In the genomic region with DNA sequence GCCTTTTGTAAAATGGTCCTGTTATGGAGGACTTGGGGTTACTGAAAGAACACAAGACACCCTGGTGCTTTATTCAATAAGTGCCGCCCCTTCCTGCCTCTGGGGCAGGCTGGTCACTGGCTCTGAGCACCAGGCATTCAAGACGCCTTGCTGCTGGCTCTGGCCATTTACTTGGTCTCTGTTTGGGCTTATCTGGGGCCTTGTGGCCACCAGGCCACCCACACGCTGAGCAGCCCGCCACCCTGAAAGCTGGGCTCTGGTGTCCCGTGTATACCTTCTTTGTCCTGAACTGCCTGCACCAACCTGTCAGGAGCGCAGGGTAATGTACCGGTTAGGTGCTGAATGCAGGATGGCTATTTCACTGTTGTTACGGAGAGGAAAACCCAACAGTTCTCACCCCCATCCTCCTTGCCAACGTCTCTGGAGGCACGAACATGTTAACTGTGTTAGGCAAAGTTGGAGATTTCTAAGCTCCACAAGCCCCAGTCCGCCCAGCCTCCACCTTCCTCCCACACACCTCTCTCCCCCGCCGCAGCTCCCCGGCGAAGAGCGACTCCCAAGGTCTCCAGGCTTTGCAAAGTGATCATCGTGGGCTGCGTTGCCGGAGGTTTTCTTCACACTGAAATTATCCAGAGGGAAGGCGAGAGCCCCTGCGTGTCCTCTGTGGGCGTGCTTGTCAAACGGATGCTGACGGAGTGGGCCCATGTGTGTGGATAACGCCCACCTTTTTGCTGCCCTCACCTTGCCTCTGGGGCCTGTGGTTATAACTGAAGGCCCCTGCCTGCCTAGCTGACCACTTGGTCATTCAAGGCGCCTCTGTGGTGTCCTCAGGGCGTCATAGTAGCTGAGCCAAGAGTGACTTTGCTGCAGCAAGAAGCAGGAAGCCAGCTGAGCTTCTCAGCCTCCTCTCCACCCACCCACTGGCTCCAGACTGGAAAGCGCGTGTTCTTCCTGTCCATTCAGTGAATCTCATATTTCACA, we compare ENCODE assay signal across 1 cellular context.
TF ChIP-seq lines count a peak whose summit lies in the region.

No MANE protein-coding gene starts in this region.

TF ChIP-seq in H1, 55 proteins besides CTCF, POLR2A, EP300 and RAD21:
- TF ChIP-seq NANOG (IDR thresholded peaks at IDR 0.05; ENCODE audit: insufficient read depth, low read depth, low read length, poor library complexity, severe bottlenecking) (no peak), TAF7 (optimal IDR thresholded peaks at IDR 0.05; ENCODE audit: borderline replicate concordance, low read depth, low read length) (no peak), PHF8 (conservative IDR thresholded peaks at IDR 0.05; ENCODE audit: low read depth, low read length) (no peak), CBX5 (IDR thresholded peaks at IDR 0.05; ENCODE audit: low read depth, low read length) (no peak), RNF2 (IDR thresholded peaks at IDR 0.05; ENCODE audit: borderline replicate concordance, low read depth, low read length, missing control alignments, poor library complexity, severe bottlenecking) (no peak), SP4 (IDR thresholded peaks at IDR 0.05; ENCODE audit: low read length) (no peak), RFX5 (IDR thresholded peaks at IDR 0.05; ENCODE audit: borderline replicate concordance, low read depth, low read length) (no peak), SP2 (IDR thresholded peaks at IDR 0.05; ENCODE audit: low read length) (no peak), MAFK (IDR thresholded peaks at IDR 0.05; ENCODE audit: low read depth, low read length) (no peak), GTF2F1 (IDR thresholded peaks at IDR 0.05; ENCODE audit: borderline replicate concordance, low read depth, low read length) (no peak), EZH2 (IDR thresholded peaks at IDR 0.05; ENCODE audit: low read depth, low read length, severe bottlenecking) (no peak), KDM1A (IDR thresholded peaks at IDR 0.05; ENCODE audit: borderline replicate concordance, low read length) (no peak), E2F6 (IDR thresholded peaks at IDR 0.05) (no peak), SIX5 (IDR thresholded peaks at IDR 0.05; ENCODE audit: low read depth, low read length) (no peak), JUN (IDR thresholded peaks at IDR 0.05; ENCODE audit: low read depth, low read length) (no peak), BACH1 (IDR thresholded peaks at IDR 0.05; ENCODE audit: low read length) (no peak), POLR2AphosphoS5 (IDR thresholded peaks at IDR 0.05; ENCODE audit: low read depth, low read length) (no peak)
- TF ChIP-seq, protein P1, sequence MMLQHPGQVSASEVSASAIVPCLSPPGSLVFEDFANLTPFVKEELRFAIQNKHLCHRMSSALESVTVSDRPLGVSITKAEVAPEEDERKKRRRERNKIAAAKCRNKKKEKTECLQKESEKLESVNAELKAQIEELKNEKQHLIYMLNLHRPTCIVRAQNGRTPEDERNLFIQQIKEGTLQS (IDR thresholded peaks at IDR 0.05; ENCODE audit: insufficient read depth, low read depth, low read length) = no peak
